ENCODE assay signal across 1 cellular context in the genomic region with DNA sequence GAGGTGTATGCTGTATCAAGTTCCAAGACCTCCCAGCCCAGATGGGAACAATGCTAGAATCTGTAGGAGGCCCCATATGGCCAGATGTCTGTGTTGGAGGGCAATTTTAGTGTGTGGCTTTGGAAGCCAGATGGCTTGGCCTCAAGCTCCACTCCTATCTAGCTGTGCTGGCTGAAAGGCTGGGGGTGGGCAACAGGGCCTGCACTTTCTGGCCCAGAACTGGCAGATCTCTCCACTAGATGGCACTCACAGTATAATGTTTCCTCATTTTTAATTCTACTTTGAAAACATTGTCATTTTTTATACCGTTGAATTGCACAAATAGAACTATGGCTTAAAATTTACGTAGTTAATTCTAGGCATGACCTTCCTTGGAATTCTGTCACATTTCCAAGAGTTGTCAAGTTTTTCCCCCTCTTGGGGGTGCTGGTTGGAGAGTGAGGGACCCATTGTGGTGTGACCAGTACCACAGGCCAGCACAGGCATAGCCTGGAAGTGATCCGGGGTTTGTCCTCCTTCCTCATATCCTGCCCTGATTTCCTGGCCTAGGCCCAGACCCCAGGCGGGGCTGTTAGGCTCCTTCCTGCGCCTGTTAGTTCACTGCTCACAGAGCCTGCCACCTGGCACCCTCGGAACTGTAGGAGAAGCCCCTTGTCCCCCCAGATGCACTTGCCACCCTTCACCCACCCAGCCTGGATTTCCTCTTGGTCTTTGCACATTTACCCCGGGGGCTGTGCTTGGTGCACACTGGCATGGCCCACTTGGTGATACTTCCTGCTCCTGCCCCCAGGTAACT.
TF ChIP-seq lines count a peak whose summit lies in the region.

No MANE protein-coding gene starts in this region.

TF ChIP-seq in GM12878, 131 proteins besides CTCF, POLR2A, EP300 and RAD21 (continued from another document):
- TF ChIP-seq, protein P1, sequence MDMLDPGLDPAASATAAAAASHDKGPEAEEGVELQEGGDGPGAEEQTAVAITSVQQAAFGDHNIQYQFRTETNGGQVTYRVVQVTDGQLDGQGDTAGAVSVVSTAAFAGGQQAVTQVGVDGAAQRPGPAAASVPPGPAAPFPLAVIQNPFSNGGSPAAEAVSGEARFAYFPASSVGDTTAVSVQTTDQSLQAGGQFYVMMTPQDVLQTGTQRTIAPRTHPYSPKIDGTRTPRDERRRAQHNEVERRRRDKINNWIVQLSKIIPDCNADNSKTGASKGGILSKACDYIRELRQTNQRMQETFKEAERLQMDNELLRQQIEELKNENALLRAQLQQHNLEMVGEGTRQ (IDR thresholded peaks at IDR 0.05; ENCODE audit: borderline replicate concordance, low read depth, low read length) = no peak
- peak; percentile 95 for TF ChIP-seq SMC3 (IDR thresholded peaks at IDR 0.05; ENCODE audit: borderline replicate concordance, low read length)
